In the genomic region with DNA sequence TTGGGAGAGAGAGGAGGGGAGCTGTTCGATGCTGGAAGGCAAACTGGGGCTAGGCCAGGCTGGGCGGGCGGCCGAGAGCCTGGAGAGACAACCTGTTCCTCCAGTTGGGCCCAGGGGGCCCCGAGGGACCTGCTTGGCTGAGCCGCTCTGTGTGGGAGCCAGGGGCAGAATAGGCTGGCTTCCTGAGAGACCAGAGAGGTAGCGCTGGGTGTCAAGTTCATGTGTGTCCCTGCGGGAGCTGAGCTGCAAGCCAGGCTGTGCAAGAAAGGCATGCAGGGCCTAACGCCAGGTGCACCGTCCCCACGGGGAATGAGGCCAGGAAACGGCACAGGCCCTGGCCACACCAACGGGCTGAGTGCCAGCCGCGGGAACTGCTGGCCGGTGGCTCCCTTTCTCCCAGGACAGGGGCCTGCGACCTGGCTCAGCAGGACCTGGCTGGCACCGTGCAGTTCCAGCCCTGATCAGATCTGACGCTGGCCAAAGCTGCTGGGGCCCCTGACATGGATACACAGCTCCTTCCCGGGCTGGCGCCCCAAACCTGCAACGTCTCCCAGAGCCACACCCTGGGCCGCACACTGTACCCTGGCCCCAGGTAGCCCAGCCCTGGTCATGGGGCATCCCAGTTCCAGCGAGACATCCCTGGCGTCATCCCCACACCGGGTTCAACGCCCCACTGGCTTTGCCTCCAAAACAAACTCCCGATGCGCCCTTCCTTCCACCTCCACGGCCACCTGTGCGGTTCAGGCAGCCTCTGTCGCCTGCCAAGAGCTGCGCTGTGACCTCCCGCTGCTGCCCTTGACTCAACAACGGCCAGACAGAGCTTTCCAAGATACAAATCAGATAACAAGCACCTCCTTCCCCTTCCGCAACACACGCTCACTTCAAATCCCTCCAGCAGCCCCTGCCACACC, we compare ENCODE assay signal across 8 cellular contexts.
DNase-seq lines count a peak whose midpoint lies in the region; ATAC-seq and TF ChIP-seq lines count a peak whose summit lies in the region.

No MANE protein-coding gene starts in this region.

- POLR2A ChIA-PET in SK-N-SH (lab: Yijun Ruan, JAX): interaction anchor here (1.2 kb wide), 1 partner anchor 10 kb away, joined by 4 read pairs; no protein-coding TSS in a partner anchor

- intact Hi-C loops in stomach (cut with DNase I; ENCODE audit: low total_unique reads): loop anchor here (10.0 kb wide), 1 partner anchor 415 kb away; no protein-coding TSS in a partner anchor

- H3K27me3 Mint-ChIP-seq in stimulated activated memory B cell treated with anti-CD40 and anti-IgM and Interleukin-4, amounts not matched to agents 10 μg/mL and 1 μg/mL and 100 μg/mL, for 72 hours: no peaks in the 10 kb centered on the region

- no peak overlapping the region for H2AFZ ChIP-seq in SK-N-SH (ENCODE audit: low read depth)

- H3K4me2 ChIP-seq in SK-N-SH: no peak overlapping the region

- no peak for ATAC-seq in HG03280 (IDR thresholded peaks at IDR 0.05; ENCODE audit: unreplicated experiment)
- no peak for ATAC-seq in stimulated activated memory B cell treated with anti-CD40 and anti-IgM and Interleukin-4, amounts not matched to agents 10 μg/mL and 1 μg/mL and 100 μg/mL, for 72 hours

- H3K27ac ChIP-seq in SK-N-SH (ENCODE audit: low read depth in 2 of 2, low read length in 1 of 2) (peak overlapping the region in 1 of 2 experiments; percentile 70; a peak in 2 of 4 replicates), stomach (peak overlapping the region; percentile 78 to 85 (median 82))

- peaks cover 5% of the 10 kb centered on the region for H3K4me1 Mint-ChIP-seq in stimulated activated memory B cell treated with anti-CD40 and anti-IgM and Interleukin-4, amounts not matched to agents 10 μg/mL and 1 μg/mL and 100 μg/mL, for 72 hours

- H3K79me2 ChIP-seq in SK-N-SH (ENCODE audit: insufficient read depth): peaks cover 88% of the 10 kb centered on the region

- H3K9me3 Mint-ChIP-seq in stimulated activated memory B cell treated with anti-CD40 and anti-IgM and Interleukin-4, amounts not matched to agents 10 μg/mL and 1 μg/mL and 100 μg/mL, for 72 hours: no peaks in the 10 kb centered on the region

- H4K20me1 ChIP-seq in SK-N-SH (ENCODE audit: insufficient read depth): peaks cover 97% of the 10 kb centered on the region

- DNase-seq in HT-29 (ENCODE audit: low spot score): peak; percentile 75
- peak; percentile 77 for DNase-seq in SK-N-SH
- peak in 41 of 51 donors; percentile 6 to 86 (median 63) for DNase-seq in hypothalamus (lab: John Stamatoyannopoulos, UW)
- peak; percentile 94 for DNase-seq in stomach
- DNase-seq in stimulated activated naive CD4-positive, alpha-beta T cell treated with Interleukin-2 at 50 U/mL for 16 hours (lab: John Stamatoyannopoulos, UW): no peak
- DNase-seq in effector CD4-positive, alpha-beta T cell: no peak

- no peak overlapping the region for H3K4me3 Mint-ChIP-seq in stimulated activated memory B cell treated with anti-CD40 and anti-IgM and Interleukin-4, amounts not matched to agents 10 μg/mL and 1 μg/mL and 100 μg/mL, for 72 hours

- CTCF ChIA-PET in SK-N-SH (lab: Yijun Ruan, JAX): interaction anchor here (0.8 to 1.8 kb wide), 7 partner anchors 9 to 405 kb away, joined by 3 to 4 read pairs (median 3); no protein-coding TSS in a partner anchor

- TF ChIP-seq CTCF in SK-N-SH (IDR thresholded peaks at IDR 0.05) (no peak), stomach (IDR thresholded peaks at IDR 0.05) (no peak)

- no peak overlapping the region for H3K9ac ChIP-seq in SK-N-SH

- WGBS in SK-N-SH (ENCODE audit: low lambda C conversion rate): 74% methylated on average over 16 of the region's 37 CpGs
- 31 to 58% (median 39%) methylated on average over 18 to 37 of the region's 37 CpGs for WGBS in stomach, 5 donors

- H3K9me2 ChIP-seq in SK-N-SH: no peaks in the 10 kb centered on the region

- TF ChIP-seq POLR2A in stomach (IDR thresholded peaks at IDR 0.05): no peak

- H3K9me3 ChIP-seq in SK-N-SH: no peaks in the 10 kb centered on the region
- H3K9me3 ChIP-seq in stomach: no peaks in the 10 kb centered on the region

- no peaks in the 10 kb centered on the region for H3F3A ChIP-seq in SK-N-SH (replicated peaks; ENCODE audit: insufficient read depth)

- no peak for TF ChIP-seq EP300 in SK-N-SH (IDR thresholded peaks at IDR 0.05; ENCODE audit: borderline replicate concordance in 1 of 2, low read depth in 1 of 2, low read length in 1 of 2)
- peak; percentile 40 for TF ChIP-seq EP300 in stomach (IDR thresholded peaks at IDR 0.05)

- no peak overlapping the region for H3K27ac Mint-ChIP-seq in stimulated activated memory B cell treated with anti-CD40 and anti-IgM and Interleukin-4, amounts not matched to agents 10 μg/mL and 1 μg/mL and 100 μg/mL, for 72 hours

- peaks cover 55% of the 10 kb centered on the region for H3K36me3 Mint-ChIP-seq in stimulated activated memory B cell treated with anti-CD40 and anti-IgM and Interleukin-4, amounts not matched to agents 10 μg/mL and 1 μg/mL and 100 μg/mL, for 72 hours

- H3K4me1 ChIP-seq in SK-N-SH (ENCODE audit: control insufficient read depth in 1 of 2, insufficient read depth in 2 of 2, low read depth in 1 of 2, low read length in 1 of 2) (peaks cover 0 to 45% of the 10 kb centered on the region in 2 experiments; a peak in 2 of 4 replicates), stomach (peaks cover 30 to 64% (median 55%) of the 10 kb centered on the region in 4 donors)

- H3K4me3 ChIP-seq in SK-N-SH (ENCODE audit: low read depth in 2 of 2, low read length in 1 of 2) (no peak overlapping the region), stomach (no peak overlapping the region)

- peaks cover 33 to 76% of the 10 kb centered on the region in 2 experiments for H3K36me3 ChIP-seq in SK-N-SH (replicated peaks in 1 of 2; ENCODE audit: control insufficient read depth in 1 of 2, insufficient read depth in 2 of 2, low read length in 1 of 2)
- H3K36me3 ChIP-seq in stomach: peaks cover 58 to 100% (median 88%) of the 10 kb centered on the region in 4 donors

- H3K27me3 ChIP-seq in SK-N-SH (ENCODE audit: insufficient read depth) (no peaks in the 10 kb centered on the region), stomach (no peaks in the 10 kb centered on the region)

- peak; percentile 13; the same call in 1 of the 2 replicates for TF ChIP-seq RAD21 in SK-N-SH (IDR thresholded peaks at IDR 0.05; ENCODE audit: low read length)

TF ChIP-seq in SK-N-SH, 30 proteins besides CTCF, POLR2A, EP300 and RAD21:
- peak; percentile 76 for TF ChIP-seq GATA2 (CRISPR knock-in tag; IDR thresholded peaks at IDR 0.05)
- no peak for TF ChIP-seq YY1 (IDR thresholded peaks at IDR 0.05; ENCODE audit: low read depth)

Comparison
In these comparisons a context has a peak if more than half of its experiments do, and no peak if none do; other contexts are left out.
1. DNase-seq: peak in HT-29 (single experiment), SK-N-SH (single experiment), hypothalamus (41 of 51) and stomach (single experiment); none in stimulated activated naive CD4-positive, alpha-beta T cell treated with Interleukin-2 at 50 U/mL for 16 hours (single experiment) and effector CD4-positive, alpha-beta T cell (single experiment).